In genomic region chr16:87531418-87531817, GRCh38 we compare ENCODE assay signal across 1 cellular context.
A peak's percentile ranks its signal among the peaks of the same experiment; 100 is the strongest.
TF ChIP-seq lines count a peak whose summit lies in the region.

No MANE protein-coding gene starts in this region.

TF ChIP-seq in HepG2, 621 proteins besides CTCF, POLR2A, EP300 and RAD21 (continued from another document):
- TF ChIP-seq ZNF687 (CRISPR knock-in tag; IDR thresholded peaks at IDR 0.05) = peak; percentile 46
- TF ChIP-seq FOXK2 (IDR thresholded peaks at IDR 0.05) = no peak
- TF ChIP-seq SIX1 (CRISPR knock-in tag; IDR thresholded peaks at IDR 0.05; ENCODE audit: borderline replicate concordance) = peak; percentile 78; the same call in 1 of the 2 replicates
- TF ChIP-seq FOXJ3 (CRISPR knock-in tag; IDR thresholded peaks at IDR 0.05; ENCODE audit: borderline replicate concordance) = no peak
- no peak for TF ChIP-seq HNRNPK (IDR thresholded peaks at IDR 0.05; ENCODE audit: low read depth, low read length, poor library complexity, severe bottlenecking)
- peak; percentile 17; the same call in 1 of the 2 replicates for TF ChIP-seq FOXA3 (CRISPR knock-in tag; IDR thresholded peaks at IDR 0.05)
- TF ChIP-seq ZNF597 (CRISPR knock-in tag; IDR thresholded peaks at IDR 0.05) = no peak
- TF ChIP-seq HIVEP1 (CRISPR knock-in tag; IDR thresholded peaks at IDR 0.05) = no peak
- TF ChIP-seq THRA (CRISPR knock-in tag; IDR thresholded peaks at IDR 0.05; ENCODE audit: borderline replicate concordance) = no peak
- 0 out of 2 replicates have a peak, but pooled peaks have one; percentile 12 for TF ChIP-seq ETV5 (CRISPR knock-in tag; IDR thresholded peaks at IDR 0.05; ENCODE audit: borderline replicate concordance)
- no peak for TF ChIP-seq SNRNP70 (IDR thresholded peaks at IDR 0.05; ENCODE audit: low read depth, low read length)
- no peak for TF ChIP-seq ZNF33A (CRISPR knock-in tag; IDR thresholded peaks at IDR 0.05; ENCODE audit: borderline replicate concordance)
- no peak for TF ChIP-seq ZNF703 (CRISPR knock-in tag; IDR thresholded peaks at IDR 0.05; ENCODE audit: borderline replicate concordance)
- TF ChIP-seq SMC3 (IDR thresholded peaks at IDR 0.05; ENCODE audit: low read length) = no peak
- peak; percentile 24; the same call in 1 of the 2 replicates for TF ChIP-seq FOXK1 (CRISPR knock-in tag; IDR thresholded peaks at IDR 0.05; ENCODE audit: borderline replicate concordance, low read depth)
- peak; percentile 60 for TF ChIP-seq SALL1 (CRISPR knock-in tag; IDR thresholded peaks at IDR 0.05)
- no peak for TF ChIP-seq ZNF225 (CRISPR knock-in tag; IDR thresholded peaks at IDR 0.05)
- TF ChIP-seq FOXC1 (CRISPR knock-in tag; IDR thresholded peaks at IDR 0.05; ENCODE audit: borderline replicate concordance) = peak; percentile 36; the same call in 1 of the 2 replicates
- TF ChIP-seq ZHX2 (IDR thresholded peaks at IDR 0.05; ENCODE audit: low read depth) = no peak
- TF ChIP-seq ZHX2 (CRISPR knock-in tag; IDR thresholded peaks at IDR 0.05; ENCODE audit: borderline replicate concordance) = no peak
- TF ChIP-seq ZNF235 (CRISPR knock-in tag; IDR thresholded peaks at IDR 0.05; ENCODE audit: borderline replicate concordance) = no peak
- peak; percentile 34; the same call in 1 of the 2 replicates for TF ChIP-seq RARA (CRISPR knock-in tag; IDR thresholded peaks at IDR 0.05)
- no peak for TF ChIP-seq SOX6 (IDR thresholded peaks at IDR 0.05)
- TF ChIP-seq SOX6 (CRISPR knock-in tag; IDR thresholded peaks at IDR 0.05) = peak; percentile 13; the same call in 1 of the 2 replicates
- TF ChIP-seq PAWR (CRISPR knock-in tag; IDR thresholded peaks at IDR 0.05; ENCODE audit: borderline replicate concordance) = no peak
- peak; percentile 47 for TF ChIP-seq ZMYM3 (CRISPR knock-in tag; IDR thresholded peaks at IDR 0.05)
- no peak for TF ChIP-seq CREB1 (IDR thresholded peaks at IDR 0.05)
- TF ChIP-seq CREB1 (CRISPR knock-in tag; IDR thresholded peaks at IDR 0.05) = no peak
- no peak for TF ChIP-seq NRL (CRISPR knock-in tag; IDR thresholded peaks at IDR 0.05; ENCODE audit: borderline replicate concordance)
- no peak for TF ChIP-seq ZNF230 (CRISPR knock-in tag; IDR thresholded peaks at IDR 0.05)
- TF ChIP-seq ZBTB33 (CRISPR knock-in tag; IDR thresholded peaks at IDR 0.05) = 0 out of 2 replicates have a peak, but pooled peaks have one; percentile 7
- TF ChIP-seq ZBED4 (CRISPR knock-in tag; IDR thresholded peaks at IDR 0.05; ENCODE audit: borderline replicate concordance) = 0 out of 2 replicates have a peak, but pooled peaks have one; percentile 45
- no peak for TF ChIP-seq DDIT3 (CRISPR knock-in tag; IDR thresholded peaks at IDR 0.05)
- TF ChIP-seq NFKB2 (CRISPR knock-in tag; IDR thresholded peaks at IDR 0.05; ENCODE audit: borderline replicate concordance) = no peak
- TF ChIP-seq ZNF644 (CRISPR knock-in tag; IDR thresholded peaks at IDR 0.05; ENCODE audit: low read depth) = peak; percentile 19; the same call in 1 of the 2 replicates
- no peak for TF ChIP-seq ZNF777 (CRISPR knock-in tag; IDR thresholded peaks at IDR 0.05)
- TF ChIP-seq ZNF431 (CRISPR knock-in tag; IDR thresholded peaks at IDR 0.05; ENCODE audit: borderline replicate concordance, low read depth) = no peak
- no peak for TF ChIP-seq ZNF580 (CRISPR knock-in tag; IDR thresholded peaks at IDR 0.05; ENCODE audit: borderline replicate concordance, low read depth)
